ENCODE assay signal across 16 cellular contexts in genomic region chr4:54017974-54018373, GRCh38.
"Had no signal": no experiment of that assay in that cellular context is flagged by ENCODE, and none has a peak within 500 bp of the region (broad histone marks: within the 10 kb centered on the region; RNA-seq: fewer than 3 reads in every experiment).

No MANE protein-coding gene starts in this region.

- H3K4me3 ChIP-seq: left ventricle myocardium inferior, lower lobe of right lung, pancreas, smooth muscle cell, suprapubic skin, thyroid gland had no signal

- H3K4me1 ChIP-seq: foreskin keratinocyte, left ventricle myocardium inferior, lower lobe of right lung, suprapubic skin had no signal

- ATAC-seq: effector memory CD8-positive, alpha-beta T cell; foreskin keratinocyte; left cardiac atrium; lower lobe of right lung; natural killer cell; pancreas; right cardiac atrium had no signal

- DNase-seq: effector memory CD8-positive, alpha-beta T cell; foreskin keratinocyte; kidney; left cardiac atrium; left ventricle myocardium inferior; lower lobe of right lung; natural killer cell; nucleus accumbens; pancreas; right cardiac atrium; stimulated activated CD4-positive, alpha-beta T cell treated with anti-CD3 and anti-CD28 coated beads, Interleukin-2, amount 100 ng/mL, for 48 hours; stimulated activated naive CD4-positive, alpha-beta T cell treated with Interleukin-2 at 50 U/mL for 16 hours; thyroid gland had no signal

- FAIRE-seq: urothelium cell line had no signal

- H3K27me3 ChIP-seq: foreskin keratinocyte, pancreas, suprapubic skin, thyroid gland had no signal

- H3K9me3 ChIP-seq: left ventricle myocardium inferior, lower lobe of right lung, pancreas, suprapubic skin, thyroid gland had no signal

- H3K4me2 ChIP-seq: smooth muscle cell had no signal

- H3K27ac ChIP-seq: foreskin keratinocyte, left ventricle myocardium inferior, lower lobe of right lung, pancreas, suprapubic skin, thyroid gland had no signal

- H3K36me3 ChIP-seq: pancreas, suprapubic skin, thyroid gland had no signal
